14 cellular contexts compared by ENCODE assay signal in genomic region chr19:40502647-40503046, GRCh38. TPM values are rescaled to one million over a fixed set of nuclear protein-coding genes. Genes with fewer than 3 reads are reported as not detected.
A peak's percentile ranks its signal among the peaks of the same experiment; 100 is the strongest.
DNase-seq lines count a peak whose midpoint lies in the region; ATAC-seq and TF ChIP-seq lines count a peak whose summit lies in the region.
"Had no signal": no experiment of that assay in that cellular context is flagged by ENCODE, and none has a peak within 500 bp of the region (broad histone marks: within the 10 kb centered on the region; RNA-seq: fewer than 3 reads in every experiment).

No MANE protein-coding gene starts in this region.

- no peaks in the 10 kb centered on the region for H3K36me3 ChIP-seq in body of pancreas (replicated peaks in 1 of 2; ENCODE audit: insufficient read depth in 1 of 2, low read depth in 2 of 2)
- H3K36me3 ChIP-seq: sigmoid colon had no signal

- no peaks in the 10 kb centered on the region for H3K9me3 ChIP-seq in body of pancreas
- H3K9me3 ChIP-seq: sigmoid colon had no signal

- no peak for TF ChIP-seq POLR2A in body of pancreas (IDR thresholded peaks at IDR 0.05)

- H3K27ac ChIP-seq in body of pancreas = no peak overlapping the region
- H3K27ac ChIP-seq: sigmoid colon had no signal

- no peaks in the 10 kb centered on the region for H3K9me3 Mint-ChIP-seq in nephron progenitor cell
- H3K9me3 Mint-ChIP-seq: activated naive CD4-positive, alpha-beta T cell treated with anti-CD3 and anti-CD28 coated beads for 36 hours; natural killer cell; T-helper 2 cell treated with Interferon-gamma antibody and Interleukin-4, amounts not matched to agents 5 μg/mL and 100 μg/mL, for 36 hours had no signal

- H3K4me3 Mint-ChIP-seq in nephron progenitor cell = no peak overlapping the region
- H3K4me3 Mint-ChIP-seq: activated naive CD4-positive, alpha-beta T cell treated with anti-CD3 and anti-CD28 coated beads for 36 hours; CD4-positive, CD25-positive, alpha-beta regulatory T cell; natural killer cell; T-helper 2 cell treated with Interferon-gamma antibody and Interleukin-4, amounts not matched to agents 5 μg/mL and 100 μg/mL, for 36 hours had no signal

- no peaks in the 10 kb centered on the region for H3K4me1 Mint-ChIP-seq in nephron progenitor cell
- H3K4me1 Mint-ChIP-seq: natural killer cell had no signal

- ATAC-seq in body of pancreas (peak; percentile 40), left colon (peak; percentile 86), GM21447 (IDR thresholded peaks at IDR 0.05; ENCODE audit: unreplicated experiment) (no peak)
- ATAC-seq: natural killer cell had no signal

- intact Hi-C loops in body of pancreas (cut with DNase I) (no loop called here), left colon (cut with DNase I, micrococcal nuclease) (no loop called here)

- H3K36me3 Mint-ChIP-seq in nephron progenitor cell (ENCODE audit: low read depth) = no peaks in the 10 kb centered on the region
- H3K36me3 Mint-ChIP-seq: CD4-positive, CD25-positive, alpha-beta regulatory T cell; natural killer cell had no signal

- peaks cover 66% of the 10 kb centered on the region for H3K27me3 Mint-ChIP-seq in nephron progenitor cell (ENCODE audit: low read depth, poor library complexity)
- H3K27me3 Mint-ChIP-seq: CD4-positive, CD25-positive, alpha-beta regulatory T cell had no signal

- H3K4me3 ChIP-seq in body of pancreas = no peak overlapping the region
- H3K4me3 ChIP-seq: sigmoid colon had no signal

- 43 to 59% methylated on average over 5 to 6 of the region's 6 CpGs for WGBS in body of pancreas, 2 donors

- H3K27me3 ChIP-seq in body of pancreas = no peaks in the 10 kb centered on the region
- H3K27me3 ChIP-seq: sigmoid colon had no signal

- TF ChIP-seq CTCF in body of pancreas (IDR thresholded peaks at IDR 0.05) = peak in 2 of 7 experiments; percentile 13 to 21
- TF ChIP-seq CTCF in nephron progenitor cell (IDR thresholded peaks at IDR 0.05) = no peak

- H3K27ac Mint-ChIP-seq in nephron progenitor cell = no peak overlapping the region
- H3K27ac Mint-ChIP-seq: activated naive CD4-positive, alpha-beta T cell treated with anti-CD3 and anti-CD28 coated beads for 36 hours; natural killer cell; T-helper 2 cell treated with Interferon-gamma antibody and Interleukin-4, amounts not matched to agents 5 μg/mL and 100 μg/mL, for 36 hours had no signal

- H3K4me1 ChIP-seq in body of pancreas = no peaks in the 10 kb centered on the region
- H3K4me1 ChIP-seq: sigmoid colon had no signal

- peak; percentile 18 for DNase-seq in DMS79 (lab: John Stamatoyannopoulos, UW)
- peak; percentile 58 for DNase-seq in HuH-7.5 (ENCODE audit: low spot score)
- peak in 3 of 4 donors; percentile 38 to 59 (median 48) for DNase-seq in body of pancreas
- peak in 1 of 2 donors; percentile 17 for DNase-seq in left colon
- DNase-seq in anterior cingulate cortex (lab: John Stamatoyannopoulos, UW) = no peak
- DNase-seq in nephron progenitor cell = no peak
- DNase-seq in D341Med (ENCODE audit: low spot score) = no peak
- DNase-seq: activated naive CD4-positive, alpha-beta T cell treated with anti-CD3 and anti-CD28 coated beads for 36 hours; foreskin melanocyte; natural killer cell; sigmoid colon had no signal

RNA-seq across cellular contexts. Expression of gene SPTBN4, which starts 35.8 kb away (rescaled TPM):
- total RNA-seq in body of pancreas = 1 to 10 TPM; 1.8 to 6.3 TPM
- total RNA-seq in left colon = 1 to 10 TPM in 1 of 2 donors, under 1 TPM in 1; 0.15 to 1.2 TPM
- total RNA-seq: CD4-positive, CD25-positive, alpha-beta regulatory T cell had no signal

RNA-seq across cellular contexts. Expression of gene BLVRB, which starts 37.1 kb away (rescaled TPM):
- 100 to 1,000 TPM in 1 of 2 donors, 10 to 100 TPM in 1; 79.8 to 109 TPM for total RNA-seq in body of pancreas
- total RNA-seq in left colon = 10 to 100 TPM; 77.4 to 79.6 TPM

RNA-seq across cellular contexts. Expression of gene SERTAD3, which starts 58.5 kb away (rescaled TPM):
- total RNA-seq in body of pancreas = 10 to 100 TPM in 1 of 2 donors, 1 to 10 TPM in 1; 5.7 to 10.2 TPM
- total RNA-seq in left colon = 10 to 100 TPM; 38.3 to 43.3 TPM

Comparison
In these comparisons a context has a peak if more than half of its experiments do, and no peak if none do; other contexts are left out.
1. DNase-seq: peak in DMS79 (single experiment), HuH-7.5 (single experiment) and body of pancreas (3 of 4); none in anterior cingulate cortex (0 of 58), nephron progenitor cell (single experiment) and D341Med (single experiment).